Comparison of ENCODE assay signal across 1 cellular context in the genomic region with DNA sequence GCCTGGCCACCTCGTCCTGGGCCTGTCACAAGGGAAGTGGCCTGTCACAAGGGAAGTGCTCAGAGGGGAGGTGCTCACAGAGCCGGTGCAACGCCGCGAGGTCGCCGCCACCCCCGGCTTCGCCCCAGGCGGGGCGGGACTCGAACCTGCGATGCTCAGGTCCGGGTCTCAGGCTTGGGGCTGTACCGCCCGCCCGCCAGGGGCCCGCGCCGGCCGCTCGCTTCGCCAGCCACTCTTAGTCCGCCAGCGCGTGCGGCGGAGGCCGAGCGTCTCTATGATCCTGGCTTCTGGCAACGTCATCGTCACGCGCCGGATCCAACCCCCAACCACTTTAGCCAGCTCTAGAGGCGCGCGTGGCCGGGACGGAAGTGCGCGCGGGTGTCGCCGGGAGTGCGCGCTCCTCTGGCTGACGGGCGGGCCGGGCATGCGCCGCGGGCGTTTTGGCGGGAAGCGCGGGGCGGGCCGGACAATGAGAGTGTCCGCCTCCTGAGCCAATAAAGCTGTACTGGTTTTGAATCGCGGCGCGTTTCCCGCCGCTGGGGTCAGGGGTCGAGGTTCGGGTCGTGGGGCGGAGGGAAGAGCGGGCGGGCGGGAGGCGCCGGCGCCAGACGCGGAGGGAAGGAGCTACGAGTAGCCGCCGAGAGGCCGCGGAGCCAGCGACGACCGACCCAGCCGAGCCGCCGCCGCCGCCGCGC.
TF ChIP-seq lines count a peak whose summit lies in the region.

A gene with protein sequence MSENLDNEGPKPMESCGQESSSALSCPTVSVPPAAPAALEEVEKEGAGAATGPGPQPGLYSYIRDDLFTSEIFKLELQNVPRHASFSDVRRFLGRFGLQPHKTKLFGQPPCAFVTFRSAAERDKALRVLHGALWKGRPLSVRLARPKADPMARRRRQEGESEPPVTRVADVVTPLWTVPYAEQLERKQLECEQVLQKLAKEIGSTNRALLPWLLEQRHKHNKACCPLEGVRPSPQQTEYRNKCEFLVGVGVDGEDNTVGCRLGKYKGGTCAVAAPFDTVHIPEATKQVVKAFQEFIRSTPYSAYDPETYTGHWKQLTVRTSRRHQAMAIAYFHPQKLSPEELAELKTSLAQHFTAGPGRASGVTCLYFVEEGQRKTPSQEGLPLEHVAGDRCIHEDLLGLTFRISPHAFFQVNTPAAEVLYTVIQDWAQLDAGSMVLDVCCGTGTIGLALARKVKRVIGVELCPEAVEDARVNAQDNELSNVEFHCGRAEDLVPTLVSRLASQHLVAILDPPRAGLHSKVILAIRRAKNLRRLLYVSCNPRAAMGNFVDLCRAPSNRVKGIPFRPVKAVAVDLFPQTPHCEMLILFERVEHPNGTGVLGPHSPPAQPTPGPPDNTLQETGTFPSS (minus strand): TSS at position 276 of the 695 bp plus-strand sequence. CDS start 320 bp downstream, outside the sequence.

TF ChIP-seq in GM12878, 131 proteins besides CTCF, POLR2A, EP300 and RAD21 (continued from another document):
- TF ChIP-seq, protein P1, sequence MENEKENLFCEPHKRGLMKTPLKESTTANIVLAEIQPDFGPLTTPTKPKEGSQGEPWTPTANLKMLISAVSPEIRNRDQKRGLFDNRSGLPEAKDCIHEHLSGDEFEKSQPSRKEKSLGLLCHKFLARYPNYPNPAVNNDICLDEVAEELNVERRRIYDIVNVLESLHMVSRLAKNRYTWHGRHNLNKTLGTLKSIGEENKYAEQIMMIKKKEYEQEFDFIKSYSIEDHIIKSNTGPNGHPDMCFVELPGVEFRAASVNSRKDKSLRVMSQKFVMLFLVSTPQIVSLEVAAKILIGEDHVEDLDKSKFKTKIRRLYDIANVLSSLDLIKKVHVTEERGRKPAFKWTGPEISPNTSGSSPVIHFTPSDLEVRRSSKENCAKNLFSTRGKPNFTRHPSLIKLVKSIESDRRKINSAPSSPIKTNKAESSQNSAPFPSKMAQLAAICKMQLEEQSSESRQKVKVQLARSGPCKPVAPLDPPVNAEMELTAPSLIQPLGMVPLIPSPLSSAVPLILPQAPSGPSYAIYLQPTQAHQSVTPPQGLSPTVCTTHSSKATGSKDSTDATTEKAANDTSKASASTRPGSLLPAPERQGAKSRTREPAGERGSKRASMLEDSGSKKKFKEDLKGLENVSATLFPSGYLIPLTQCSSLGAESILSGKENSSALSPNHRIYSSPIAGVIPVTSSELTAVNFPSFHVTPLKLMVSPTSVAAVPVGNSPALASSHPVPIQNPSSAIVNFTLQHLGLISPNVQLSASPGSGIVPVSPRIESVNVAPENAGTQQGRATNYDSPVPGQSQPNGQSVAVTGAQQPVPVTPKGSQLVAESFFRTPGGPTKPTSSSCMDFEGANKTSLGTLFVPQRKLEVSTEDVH (IDR thresholded peaks at IDR 0.05; ENCODE audit: low read depth, partially characterized antibody): peak; percentile 96
- no peak for TF ChIP-seq POU2F2 (IDR thresholded peaks at IDR 0.05; ENCODE audit: borderline replicate concordance, low read depth, low read length)
- TF ChIP-seq YY1 (IDR thresholded peaks at IDR 0.05; ENCODE audit: low read depth, low read length): peak; percentile 80
- TF ChIP-seq PBX3 (IDR thresholded peaks at IDR 0.05; ENCODE audit: insufficient replicate concordance, low read depth, low read length): peak; percentile 16
- peak; percentile 3 for TF ChIP-seq FOS (IDR thresholded peaks at IDR 0.05; ENCODE audit: borderline replicate concordance, extremely low read depth, insufficient read length)
- TF ChIP-seq, protein P2, sequence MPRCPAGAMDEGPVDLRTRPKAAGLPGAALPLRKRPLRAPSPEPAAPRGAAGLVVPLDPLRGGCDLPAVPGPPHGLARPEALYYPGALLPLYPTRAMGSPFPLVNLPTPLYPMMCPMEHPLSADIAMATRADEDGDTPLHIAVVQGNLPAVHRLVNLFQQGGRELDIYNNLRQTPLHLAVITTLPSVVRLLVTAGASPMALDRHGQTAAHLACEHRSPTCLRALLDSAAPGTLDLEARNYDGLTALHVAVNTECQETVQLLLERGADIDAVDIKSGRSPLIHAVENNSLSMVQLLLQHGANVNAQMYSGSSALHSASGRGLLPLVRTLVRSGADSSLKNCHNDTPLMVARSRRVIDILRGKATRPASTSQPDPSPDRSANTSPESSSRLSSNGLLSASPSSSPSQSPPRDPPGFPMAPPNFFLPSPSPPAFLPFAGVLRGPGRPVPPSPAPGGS (IDR thresholded peaks at IDR 0.05; ENCODE audit: borderline replicate concordance, insufficient read depth, low read depth, low read length, poor library complexity, severe bottlenecking): no peak
- TF ChIP-seq ZNF384 (IDR thresholded peaks at IDR 0.05; ENCODE audit: borderline replicate concordance, low read depth, low read length): no peak
- TF ChIP-seq GATAD2B (conservative IDR thresholded peaks at IDR 0.05; ENCODE audit: low read depth): peak; percentile 87
- no peak for TF ChIP-seq HDAC6 (IDR thresholded peaks at IDR 0.05; ENCODE audit: unreplicated experiment)
- TF ChIP-seq MEF2B (IDR thresholded peaks at IDR 0.05; ENCODE audit: partially characterized antibody, poor library complexity, severe bottlenecking): peak; percentile 9
- peak; percentile 97; the same call in 1 of the 2 replicates for TF ChIP-seq ZNF207 (IDR thresholded peaks at IDR 0.05; ENCODE audit: borderline replicate concordance)
- TF ChIP-seq RFX5 (IDR thresholded peaks at IDR 0.05; ENCODE audit: low read depth, low read length): no peak
- TF ChIP-seq CBFB (IDR thresholded peaks at IDR 0.05; ENCODE audit: low read depth): peak; percentile 61; the same call in 1 of the 2 replicates
- peak; percentile 81 for TF ChIP-seq NRF1 (conservative IDR thresholded peaks at IDR 0.05; ENCODE audit: low read depth, low read length)
- TF ChIP-seq, protein P3, sequence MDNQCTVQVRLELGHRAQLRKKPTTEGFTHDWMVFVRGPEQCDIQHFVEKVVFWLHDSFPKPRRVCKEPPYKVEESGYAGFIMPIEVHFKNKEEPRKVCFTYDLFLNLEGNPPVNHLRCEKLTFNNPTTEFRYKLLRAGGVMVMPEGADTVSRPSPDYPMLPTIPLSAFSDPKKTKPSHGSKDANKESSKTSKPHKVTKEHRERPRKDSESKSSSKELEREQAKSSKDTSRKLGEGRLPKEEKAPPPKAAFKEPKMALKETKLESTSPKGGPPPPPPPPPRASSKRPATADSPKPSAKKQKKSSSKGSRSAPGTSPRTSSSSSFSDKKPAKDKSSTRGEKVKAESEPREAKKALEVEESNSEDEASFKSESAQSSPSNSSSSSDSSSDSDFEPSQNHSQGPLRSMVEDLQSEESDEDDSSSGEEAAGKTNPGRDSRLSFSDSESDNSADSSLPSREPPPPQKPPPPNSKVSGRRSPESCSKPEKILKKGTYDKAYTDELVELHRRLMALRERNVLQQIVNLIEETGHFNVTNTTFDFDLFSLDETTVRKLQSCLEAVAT (IDR thresholded peaks at IDR 0.05): no peak
- no peak for TF ChIP-seq PAX8 (IDR thresholded peaks at IDR 0.05)
- no peak for TF ChIP-seq ZNF622 (IDR thresholded peaks at IDR 0.05)
- TF ChIP-seq BRCA1 (IDR thresholded peaks at IDR 0.05; ENCODE audit: low read depth, low read length): no peak
- TF ChIP-seq NR2C1 (IDR thresholded peaks at IDR 0.05): peak; percentile 99
- no peak for TF ChIP-seq ZNF274 (IDR thresholded peaks at IDR 0.05; ENCODE audit: insufficient read depth, insufficient read length)
- TF ChIP-seq WRNIP1 (IDR thresholded peaks at IDR 0.05; ENCODE audit: borderline replicate concordance, low read depth, low read length): no peak
- TF ChIP-seq ZNF24 (IDR thresholded peaks at IDR 0.05): peak; percentile 84
- TF ChIP-seq JUND (IDR thresholded peaks at IDR 0.05; ENCODE audit: low read depth, low read length): 0 out of 2 replicates have a peak, but pooled peaks have one; percentile 41
- TF ChIP-seq NR2F1 (conservative IDR thresholded peaks at IDR 0.05): peak; percentile 100
- peak; percentile 76 for TF ChIP-seq SIN3A (IDR thresholded peaks at IDR 0.05; ENCODE audit: low read depth, low read length)
- peak; percentile 84 for TF ChIP-seq ZNF687 (IDR thresholded peaks at IDR 0.05)
- TF ChIP-seq MXI1 (IDR thresholded peaks at IDR 0.05; ENCODE audit: low read depth, low read length): peak; percentile 91
- no peak for TF ChIP-seq ZBED1 (IDR thresholded peaks at IDR 0.05; ENCODE audit: borderline replicate concordance)
- no peak for TF ChIP-seq EED (IDR thresholded peaks at IDR 0.05; ENCODE audit: low read depth)
- no peak for TF ChIP-seq CEBPB (IDR thresholded peaks at IDR 0.05; ENCODE audit: borderline replicate concordance in 1 of 2, low read depth in 2 of 2, low read length in 2 of 2)
- no peak for TF ChIP-seq TCF3 (IDR thresholded peaks at IDR 0.05; ENCODE audit: borderline replicate concordance, insufficient read depth, low read depth, low read length)
- peak; percentile 56; the same call in 1 of the 2 replicates for TF ChIP-seq SPI1 (IDR thresholded peaks at IDR 0.05; ENCODE audit: borderline replicate concordance, insufficient read depth, low read depth, low read length)
- no peak for TF ChIP-seq CHD4 (IDR thresholded peaks at IDR 0.05)
